Comparison of ENCODE assay signal across 1 cellular context in the genomic region with DNA sequence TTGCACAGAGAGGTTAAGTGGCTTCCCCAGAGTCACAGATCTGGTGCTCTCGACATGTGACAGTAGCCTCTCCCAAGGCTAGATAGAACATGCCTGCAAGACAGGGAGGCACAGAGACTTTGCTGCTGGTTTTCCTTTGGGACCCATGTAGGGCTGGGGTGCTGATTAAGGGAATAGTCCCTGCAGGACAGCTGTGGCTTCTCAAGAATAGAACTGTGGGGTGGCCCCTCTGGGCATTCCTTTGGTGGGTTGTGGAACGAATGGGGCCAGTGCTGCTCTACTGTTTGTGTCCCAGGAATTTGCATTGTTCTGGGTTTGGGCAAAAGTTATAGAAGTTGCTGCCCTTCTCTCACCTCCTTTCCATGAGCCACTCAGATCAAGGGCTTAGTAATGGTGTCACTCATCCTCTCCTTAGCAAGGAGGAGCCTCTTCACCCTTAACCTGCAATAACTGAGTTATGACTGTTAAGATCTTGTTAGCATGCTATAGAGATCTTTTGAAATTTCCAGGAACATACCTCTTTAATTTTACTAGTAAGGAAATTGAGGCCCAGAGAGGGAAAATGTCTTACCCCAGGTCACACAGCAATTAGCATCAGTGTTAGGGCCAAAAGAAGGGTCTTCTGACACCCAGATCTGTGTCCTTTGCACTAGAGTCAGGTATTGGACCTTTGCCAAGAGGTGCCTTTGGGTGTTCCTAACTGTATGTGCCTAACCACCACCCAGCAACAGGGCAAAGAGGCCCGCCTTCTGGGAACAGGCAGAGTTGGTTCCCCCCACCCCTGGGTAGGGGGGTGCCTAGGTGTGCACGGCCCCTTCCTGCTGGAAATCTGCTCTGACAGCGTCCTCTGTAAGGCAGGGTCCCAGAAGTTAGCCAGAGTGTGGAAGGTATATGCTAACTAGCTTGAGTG.
TF ChIP-seq lines count a peak whose summit lies in the region.

No MANE protein-coding gene starts in this region.

TF ChIP-seq in GM23338, 12 proteins besides CTCF, POLR2A, EP300 and RAD21:
- TF ChIP-seq, protein P1, sequence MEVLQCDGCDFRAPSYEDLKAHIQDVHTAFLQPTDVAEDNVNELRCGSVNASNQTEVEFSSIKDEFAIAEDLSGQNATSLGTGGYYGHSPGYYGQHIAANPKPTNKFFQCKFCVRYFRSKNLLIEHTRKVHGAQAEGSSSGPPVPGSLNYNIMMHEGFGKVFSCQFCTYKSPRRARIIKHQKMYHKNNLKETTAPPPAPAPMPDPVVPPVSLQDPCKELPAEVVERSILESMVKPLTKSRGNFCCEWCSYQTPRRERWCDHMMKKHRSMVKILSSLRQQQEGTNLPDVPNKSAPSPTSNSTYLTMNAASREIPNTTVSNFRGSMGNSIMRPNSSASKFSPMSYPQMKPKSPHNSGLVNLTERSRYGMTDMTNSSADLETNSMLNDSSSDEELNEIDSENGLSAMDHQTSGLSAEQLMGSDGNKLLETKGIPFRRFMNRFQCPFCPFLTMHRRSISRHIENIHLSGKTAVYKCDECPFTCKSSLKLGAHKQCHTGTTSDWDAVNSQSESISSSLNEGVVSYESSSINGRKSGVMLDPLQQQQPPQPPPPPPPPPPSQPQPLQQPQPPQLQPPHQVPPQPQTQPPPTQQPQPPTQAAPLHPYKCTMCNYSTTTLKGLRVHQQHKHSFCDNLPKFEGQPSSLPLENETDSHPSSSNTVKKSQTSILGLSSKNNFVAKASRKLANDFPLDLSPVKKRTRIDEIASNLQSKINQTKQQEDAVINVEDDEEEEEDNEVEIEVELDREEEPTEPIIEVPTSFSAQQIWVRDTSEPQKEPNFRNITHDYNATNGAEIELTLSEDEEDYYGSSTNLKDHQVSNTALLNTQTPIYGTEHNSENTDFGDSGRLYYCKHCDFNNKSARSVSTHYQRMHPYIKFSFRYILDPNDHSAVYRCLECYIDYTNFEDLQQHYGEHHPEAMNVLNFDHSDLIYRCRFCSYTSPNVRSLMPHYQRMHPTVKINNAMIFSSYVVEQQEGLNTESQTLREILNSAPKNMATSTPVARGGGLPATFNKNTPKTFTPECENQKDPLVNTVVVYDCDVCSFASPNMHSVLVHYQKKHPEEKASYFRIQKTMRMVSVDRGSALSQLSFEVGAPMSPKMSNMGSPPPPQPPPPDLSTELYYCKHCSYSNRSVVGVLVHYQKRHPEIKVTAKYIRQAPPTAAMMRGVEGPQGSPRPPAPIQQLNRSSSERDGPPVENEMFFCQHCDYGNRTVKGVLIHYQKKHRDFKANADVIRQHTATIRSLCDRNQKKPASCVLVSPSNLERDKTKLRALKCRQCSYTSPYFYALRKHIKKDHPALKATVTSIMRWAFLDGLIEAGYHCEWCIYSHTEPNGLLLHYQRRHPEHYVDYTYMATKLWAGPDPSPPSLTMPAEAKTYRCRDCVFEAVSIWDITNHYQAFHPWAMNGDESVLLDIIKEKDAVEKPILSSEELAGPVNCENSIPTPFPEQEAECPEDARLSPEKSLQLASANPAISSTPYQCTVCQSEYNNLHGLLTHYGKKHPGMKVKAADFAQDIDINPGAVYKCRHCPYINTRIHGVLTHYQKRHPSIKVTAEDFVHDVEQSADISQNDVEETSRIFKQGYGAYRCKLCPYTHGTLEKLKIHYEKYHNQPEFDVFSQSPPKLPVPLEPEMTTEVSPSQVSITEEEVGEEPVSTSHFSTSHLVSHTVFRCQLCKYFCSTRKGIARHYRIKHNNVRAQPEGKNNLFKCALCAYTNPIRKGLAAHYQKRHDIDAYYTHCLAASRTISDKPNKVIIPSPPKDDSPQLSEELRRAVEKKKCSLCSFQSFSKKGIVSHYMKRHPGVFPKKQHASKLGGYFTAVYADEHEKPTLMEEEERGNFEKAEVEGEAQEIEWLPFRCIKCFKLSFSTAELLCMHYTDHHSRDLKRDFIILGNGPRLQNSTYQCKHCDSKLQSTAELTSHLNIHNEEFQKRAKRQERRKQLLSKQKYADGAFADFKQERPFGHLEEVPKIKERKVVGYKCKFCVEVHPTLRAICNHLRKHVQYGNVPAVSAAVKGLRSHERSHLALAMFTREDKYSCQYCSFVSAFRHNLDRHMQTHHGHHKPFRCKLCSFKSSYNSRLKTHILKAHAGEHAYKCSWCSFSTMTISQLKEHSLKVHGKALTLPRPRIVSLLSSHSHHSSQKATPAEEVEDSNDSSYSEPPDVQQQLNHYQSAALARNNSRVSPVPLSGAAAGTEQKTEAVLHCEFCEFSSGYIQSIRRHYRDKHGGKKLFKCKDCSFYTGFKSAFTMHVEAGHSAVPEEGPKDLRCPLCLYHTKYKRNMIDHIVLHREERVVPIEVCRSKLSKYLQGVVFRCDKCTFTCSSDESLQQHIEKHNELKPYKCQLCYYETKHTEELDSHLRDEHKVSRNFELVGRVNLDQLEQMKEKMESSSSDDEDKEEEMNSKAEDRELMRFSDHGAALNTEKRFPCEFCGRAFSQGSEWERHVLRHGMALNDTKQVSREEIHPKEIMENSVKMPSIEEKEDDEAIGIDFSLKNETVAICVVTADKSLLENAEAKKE (CRISPR knock-in tag; IDR thresholded peaks at IDR 0.05), result no peak
- TF ChIP-seq STAT1 (IDR thresholded peaks at IDR 0.05; ENCODE audit: unreplicated experiment) (no peak), EZH2 (IDR thresholded peaks at IDR 0.05; ENCODE audit: low read depth, unreplicated experiment) (no peak), CREB1 (CRISPR knock-in tag; IDR thresholded peaks at IDR 0.05; ENCODE audit: low read depth) (no peak), ZNF114 (CRISPR knock-in tag; IDR thresholded peaks at IDR 0.05) (no peak), POLR2AphosphoS5 (IDR thresholded peaks at IDR 0.05; ENCODE audit: low read depth) (no peak), NANOG (IDR thresholded peaks at IDR 0.05; ENCODE audit: borderline replicate concordance) (no peak), ETS1 (IDR thresholded peaks at IDR 0.05) (no peak), EZH2phosphoT487 (IDR thresholded peaks at IDR 0.05; ENCODE audit: unreplicated experiment) (no peak), JUNB (IDR thresholded peaks at IDR 0.05; ENCODE audit: unreplicated experiment) (no peak)
- TF ChIP-seq, protein P2, sequence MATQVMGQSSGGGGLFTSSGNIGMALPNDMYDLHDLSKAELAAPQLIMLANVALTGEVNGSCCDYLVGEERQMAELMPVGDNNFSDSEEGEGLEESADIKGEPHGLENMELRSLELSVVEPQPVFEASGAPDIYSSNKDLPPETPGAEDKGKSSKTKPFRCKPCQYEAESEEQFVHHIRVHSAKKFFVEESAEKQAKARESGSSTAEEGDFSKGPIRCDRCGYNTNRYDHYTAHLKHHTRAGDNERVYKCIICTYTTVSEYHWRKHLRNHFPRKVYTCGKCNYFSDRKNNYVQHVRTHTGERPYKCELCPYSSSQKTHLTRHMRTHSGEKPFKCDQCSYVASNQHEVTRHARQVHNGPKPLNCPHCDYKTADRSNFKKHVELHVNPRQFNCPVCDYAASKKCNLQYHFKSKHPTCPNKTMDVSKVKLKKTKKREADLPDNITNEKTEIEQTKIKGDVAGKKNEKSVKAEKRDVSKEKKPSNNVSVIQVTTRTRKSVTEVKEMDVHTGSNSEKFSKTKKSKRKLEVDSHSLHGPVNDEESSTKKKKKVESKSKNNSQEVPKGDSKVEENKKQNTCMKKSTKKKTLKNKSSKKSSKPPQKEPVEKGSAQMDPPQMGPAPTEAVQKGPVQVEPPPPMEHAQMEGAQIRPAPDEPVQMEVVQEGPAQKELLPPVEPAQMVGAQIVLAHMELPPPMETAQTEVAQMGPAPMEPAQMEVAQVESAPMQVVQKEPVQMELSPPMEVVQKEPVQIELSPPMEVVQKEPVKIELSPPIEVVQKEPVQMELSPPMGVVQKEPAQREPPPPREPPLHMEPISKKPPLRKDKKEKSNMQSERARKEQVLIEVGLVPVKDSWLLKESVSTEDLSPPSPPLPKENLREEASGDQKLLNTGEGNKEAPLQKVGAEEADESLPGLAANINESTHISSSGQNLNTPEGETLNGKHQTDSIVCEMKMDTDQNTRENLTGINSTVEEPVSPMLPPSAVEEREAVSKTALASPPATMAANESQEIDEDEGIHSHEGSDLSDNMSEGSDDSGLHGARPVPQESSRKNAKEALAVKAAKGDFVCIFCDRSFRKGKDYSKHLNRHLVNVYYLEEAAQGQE (IDR thresholded peaks at IDR 0.05; ENCODE audit: unreplicated experiment), result no peak
